19 cellular contexts compared by ENCODE assay signal in the genomic region with DNA sequence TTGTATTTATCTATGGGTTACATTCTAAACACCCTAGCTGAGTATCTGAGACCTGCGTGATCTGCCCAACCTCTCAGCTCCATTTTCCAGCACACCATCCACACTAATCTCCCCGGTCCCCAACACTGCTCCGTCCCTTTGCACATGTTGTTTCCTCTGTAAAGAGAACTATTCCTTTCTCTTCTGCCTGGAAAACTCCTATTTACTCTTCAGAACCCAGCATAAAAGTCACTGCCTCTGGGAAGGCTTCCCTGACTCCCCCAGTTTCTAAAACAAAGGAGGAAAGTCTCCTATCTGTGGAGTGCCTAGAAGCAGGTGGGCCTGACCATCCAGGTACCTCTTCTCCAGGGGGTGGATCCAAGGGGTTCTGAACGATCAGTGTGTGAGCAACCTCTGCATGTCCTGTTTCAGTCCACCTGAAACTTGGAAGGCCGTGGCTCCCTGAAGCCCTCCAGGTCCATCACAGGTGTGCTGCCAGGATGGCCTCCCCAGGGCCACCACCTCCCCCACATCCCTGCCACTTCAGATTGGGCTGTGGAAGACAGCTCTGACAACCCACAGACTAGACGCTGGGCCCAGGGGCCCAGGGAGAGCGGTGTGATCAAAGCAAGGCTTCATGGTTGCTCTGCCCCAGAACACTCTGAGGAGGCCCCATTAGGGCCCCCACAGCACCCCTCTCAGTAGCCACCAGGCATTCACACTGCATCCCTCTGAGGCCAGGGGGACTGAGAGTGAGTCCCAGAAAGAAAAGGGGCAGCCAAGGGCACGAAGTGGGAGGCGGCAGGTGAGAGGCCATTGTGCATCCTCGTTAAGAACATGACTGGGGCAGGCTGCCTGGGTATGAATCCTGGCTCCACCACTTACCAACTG. TPM values are rescaled to one million over a fixed set of nuclear protein-coding genes. Genes with fewer than 3 reads are reported as not detected.
DNase-seq lines count a peak whose midpoint lies in the region; ATAC-seq and TF ChIP-seq lines count a peak whose summit lies in the region.
"Had no signal": no experiment of that assay in that cellular context is flagged by ENCODE, and none has a peak within 500 bp of the region (broad histone marks: within the 10 kb centered on the region; RNA-seq: fewer than 3 reads in every experiment).

No MANE protein-coding gene starts in this region.

- H3K27me3 ChIP-seq in left ventricle myocardium inferior (ENCODE audit: low read depth) (no peaks in the 10 kb centered on the region), H7 (ENCODE audit: control insufficient read depth, insufficient read depth, low read length) (no peaks in the 10 kb centered on the region)
- H3K27me3 ChIP-seq: BLaER1 treated with 17β-estradiol and CSF1 and Interleukin-3, amounts not matched to agents 10 nM and 100 nM had no signal

- H3K27me3 Mint-ChIP-seq in neural crest cell (ENCODE audit: low read depth), result no peaks in the 10 kb centered on the region

- TF ChIP-seq CTCF in left ventricle myocardium inferior (IDR thresholded peaks at IDR 0.05; ENCODE audit: borderline replicate concordance) (no peak), coronary artery (IDR thresholded peaks at IDR 0.05) (no peak), neural crest cell (conservative IDR thresholded peaks at IDR 0.05) (no peak)

- ATAC-seq in Right ventricle myocardium superior (ENCODE audit: poor library complexity) (no peak), HG03039 (IDR thresholded peaks at IDR 0.05; ENCODE audit: unreplicated experiment) (no peak)
- ATAC-seq: CD8-positive, alpha-beta T cell; GM23338; HCT116 had no signal

- H3K27ac Mint-ChIP-seq in neural crest cell (ENCODE audit: unreplicated experiment), result peak overlapping the region; percentile 84
- H3K27ac Mint-ChIP-seq: B cell; CD8-positive, alpha-beta T cell; GM23338 had no signal

- H3K9me3 ChIP-seq in left ventricle myocardium inferior (replicated peaks), result no peaks in the 10 kb centered on the region
- H3K9me3 ChIP-seq: BLaER1 treated with 17β-estradiol and CSF1 and Interleukin-3, amounts not matched to agents 10 nM and 100 nM had no signal

- peaks cover 7% of the 10 kb centered on the region for H3K4me1 ChIP-seq in left ventricle myocardium inferior

- peaks cover 11% of the 10 kb centered on the region for H3K4me1 Mint-ChIP-seq in neural crest cell
- H3K4me1 Mint-ChIP-seq: B cell had no signal

- H3K36me3 ChIP-seq in left ventricle myocardium inferior, result peaks cover 96% of the 10 kb centered on the region
- peaks cover 2% of the 10 kb centered on the region for H3K36me3 ChIP-seq in H7 (replicated peaks; ENCODE audit: control insufficient read depth, insufficient read depth, low read length)

- no peaks in the 10 kb centered on the region for H3K36me3 Mint-ChIP-seq in neural crest cell (ENCODE audit: low read depth)
- H3K36me3 Mint-ChIP-seq: CD8-positive, alpha-beta T cell had no signal

- H3K4me3 ChIP-seq in left ventricle myocardium inferior, result no peak overlapping the region
- H3K4me3 ChIP-seq in H7 (ENCODE audit: insufficient read depth, low read depth, low read length), result no peak overlapping the region
- no peak overlapping the region for H3K4me3 ChIP-seq in coronary artery
- H3K4me3 ChIP-seq: BLaER1 treated with 17β-estradiol and CSF1 and Interleukin-3, amounts not matched to agents 10 nM and 100 nM; GM23338 had no signal

- intact Hi-C loops in left ventricle myocardium inferior (cut with micrococcal nuclease) (no loop called here), Right ventricle myocardium superior (cut with DNase I) (no loop called here)

- DNase-seq in left ventricle myocardium inferior (no peak), Right ventricle myocardium superior (no peak), H7 (peak; percentile 16), coronary artery (ENCODE audit: low spot score) (peak; percentile 49), neural crest cell (ENCODE audit: low read depth, low spot score) (no peak), NCI-H345 treated with DMSO at 0.1 percent for 48 hours (lab: John Stamatoyannopoulos, UW; ENCODE audit: unreplicated experiment) (no peak)
- no peak for DNase-seq in activated effector memory CD4-positive, alpha-beta T cell treated with anti-CD3 and anti-CD28 coated beads, Interleukin-2, amount 50 U/mL, for 16 hours
- DNase-seq: 8988T; Calu3; CD8-positive, alpha-beta T cell; DMS79 treated with DMSO at 0.1 percent for 48 hours; GF-D8; IMR-90 had no signal

- H3K27ac ChIP-seq in left ventricle myocardium inferior (replicated peaks) (peak overlapping the region; percentile 3), coronary artery (no peak overlapping the region)
- H3K27ac ChIP-seq: BLaER1 treated with 17β-estradiol and CSF1 and Interleukin-3, amounts not matched to agents 10 nM and 100 nM had no signal

- no peaks in the 10 kb centered on the region for H3K9me3 Mint-ChIP-seq in neural crest cell
- H3K9me3 Mint-ChIP-seq: CD8-positive, alpha-beta T cell; GM23338 had no signal

- no peak overlapping the region for H3K4me3 Mint-ChIP-seq in neural crest cell
- H3K4me3 Mint-ChIP-seq: B cell; CD8-positive, alpha-beta T cell; GM23338 had no signal

RNA-seq across cellular contexts. Expression of gene MPP3, which starts 20.3 kb away (rescaled TPM):
- total RNA-seq in left ventricle myocardium inferior, result 35.2 TPM
- total RNA-seq in Right ventricle myocardium superior, result 48.5 TPM
- 7.7 and 8.3 TPM in 2 replicates for total RNA-seq in H7 (2014; rRNA removed; shearing (Covaris generic))
- 13.8 and 14.4 TPM in 2 replicates for total RNA-seq in neural crest cell
- total RNA-seq: B cell; CD8-positive, alpha-beta T cell had no signal

RNA-seq across cellular contexts. Expression of gene CFAP97D1, which starts 32.4 kb away (rescaled TPM):
- 0.05 TPM for total RNA-seq in left ventricle myocardium inferior
- not detected for total RNA-seq in Right ventricle myocardium superior
- total RNA-seq in H7 (2014; rRNA removed; shearing (Covaris generic)), result 0.21 and 0.37 TPM in 2 replicates
- not detected in 2 replicates for total RNA-seq in neural crest cell
- total RNA-seq: B cell; Calu3; CD8-positive, alpha-beta T cell had no signal

RNA-seq across cellular contexts. Expression of gene DUSP3, which starts 33.9 kb away (rescaled TPM):
- total RNA-seq in left ventricle myocardium inferior, result 293 TPM
- total RNA-seq in Right ventricle myocardium superior, result 224 TPM
- total RNA-seq in H7 (2014; rRNA removed; shearing (Covaris generic)), result 30.4 and 35.5 TPM in 2 replicates
- 33.3 and 33.8 TPM in 2 replicates for total RNA-seq in neural crest cell

RNA-seq across cellular contexts. Expression of gene CD300LG, which starts 34.3 kb away (rescaled TPM):
- total RNA-seq in left ventricle myocardium inferior (12.6 TPM), Right ventricle myocardium superior (17.5 TPM), neural crest cell (not detected in 2 replicates)
- not detected in 2 replicates for total RNA-seq in H7 (2014; rRNA removed; shearing (Covaris generic))
- total RNA-seq: B cell; Calu3; CD8-positive, alpha-beta T cell; GM23338; HT-29; IMR-90 had no signal

RNA-seq across cellular contexts. Expression of gene SOST, which starts 54.0 kb away (rescaled TPM):
- total RNA-seq in left ventricle myocardium inferior (0.14 TPM), Right ventricle myocardium superior (not detected), neural crest cell (not detected in 2 replicates)
- not detected in 2 replicates for total RNA-seq in H7 (2014; rRNA removed; shearing (Covaris generic))
- total RNA-seq: B cell; Calu3; CD8-positive, alpha-beta T cell; GM23338; HT-29; IMR-90 had no signal

Comparison
In these comparisons a context has a peak if more than half of its experiments do, and no peak if none do; other contexts are left out.
1. DNase-seq: peak in H7 (single experiment) and coronary artery (single experiment); none in left ventricle myocardium inferior (single experiment), Right ventricle myocardium superior (single experiment), neural crest cell (single experiment), activated effector memory CD4-positive, alpha-beta T cell treated with anti-CD3 and anti-CD28 coated beads, Interleukin-2, amount 50 U/mL, for 16 hours (single experiment) and NCI-H345 treated with DMSO at 0.1 percent for 48 hours (single experiment).